11 cellular contexts compared by ENCODE assay signal in the genomic region with DNA sequence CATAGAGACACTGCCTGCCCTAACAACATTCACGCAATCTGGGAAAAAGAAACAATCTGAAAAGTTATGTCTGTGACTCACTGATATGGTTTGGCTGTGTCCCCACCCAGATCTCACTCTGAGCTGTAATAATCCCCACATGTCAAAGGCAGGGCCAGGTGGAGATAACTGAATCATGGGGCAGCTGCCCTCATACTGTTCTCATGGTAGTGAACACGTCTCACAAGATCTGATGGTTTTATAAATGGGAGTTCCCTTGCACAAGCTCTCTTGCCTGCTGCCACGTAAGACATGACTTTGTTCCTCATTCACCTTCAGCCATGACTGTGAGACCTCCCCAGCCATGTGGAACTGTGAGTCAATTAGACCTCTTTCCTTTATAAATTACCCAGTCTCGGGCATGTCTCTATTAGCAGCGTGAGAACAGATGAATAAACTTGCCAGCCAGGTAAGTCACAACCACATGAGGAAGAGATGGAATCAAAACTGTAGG.
DNase-seq lines count a peak whose midpoint lies in the region; ATAC-seq, FAIRE-seq and TF ChIP-seq lines count a peak whose summit lies in the region.
"Had no signal": no experiment of that assay in that cellular context is flagged by ENCODE, and none has a peak within 500 bp of the region (broad histone marks: within the 10 kb centered on the region; RNA-seq: fewer than 3 reads in every experiment).

No MANE protein-coding gene starts in this region.

- peak overlapping the region; percentile 1; the same call in 1 of the 2 replicates for H3K4me3 Mint-ChIP-seq in HFFc6
- H3K4me3 Mint-ChIP-seq in activated CD4-positive, alpha-beta memory T cell treated with anti-CD3 and anti-CD28 coated beads for 36 hours, result no peak overlapping the region
- H3K4me3 Mint-ChIP-seq: brain had no signal

- peak; percentile 5 for FAIRE-seq in GM12891 (lab: Jason Lieb, UNC)
- FAIRE-seq: G401.6 had no signal

- DNase-seq in GM12891 (ENCODE audit: insufficient read length, low spot score), result no peak
- no peak for DNase-seq in HFFc6
- DNase-seq in activated CD4-positive, alpha-beta memory T cell treated with anti-CD3 and anti-CD28 coated beads for 36 hours, result peak; percentile 68
- no peak for DNase-seq in mucosa of descending colon
- DNase-seq in globus pallidus (ENCODE audit: low spot score), result no peak
- no peak for DNase-seq in NCI-H1694 treated with DMSO at 0.1 percent for 48 hours (lab: John Stamatoyannopoulos, UW)
- DNase-seq in RKO (ENCODE audit: low spot score), result no peak

- no peak for TF ChIP-seq POLR2A in GM12891 (IDR thresholded peaks at IDR 0.05; ENCODE audit: low read depth, low read length)

- no peaks in the 10 kb centered on the region for H3K36me3 ChIP-seq in mucosa of descending colon (ENCODE audit: low read depth)

- TF ChIP-seq CTCF in HFFc6 (IDR thresholded peaks at IDR 0.05), result no peak
- no peak for TF ChIP-seq CTCF in mucosa of descending colon (IDR thresholded peaks at IDR 0.05)

- peaks cover 9% of the 10 kb centered on the region; the same call in 1 of the 2 replicates for H3K4me1 Mint-ChIP-seq in HFFc6 (ENCODE audit: low read depth)
- H3K4me1 Mint-ChIP-seq in activated CD4-positive, alpha-beta memory T cell treated with anti-CD3 and anti-CD28 coated beads for 36 hours (ENCODE audit: low read depth), result peaks cover 70% of the 10 kb centered on the region

- no peaks in the 10 kb centered on the region for H3K9me3 ChIP-seq in mucosa of descending colon

- H3K27me3 Mint-ChIP-seq in HFFc6 (ENCODE audit: insufficient read depth), result peaks cover 6% of the 10 kb centered on the region; the same call in 1 of the 2 replicates
- no peaks in the 10 kb centered on the region for H3K27me3 Mint-ChIP-seq in activated CD4-positive, alpha-beta memory T cell treated with anti-CD3 and anti-CD28 coated beads for 36 hours

- ATAC-seq in mucosa of descending colon, result peak; percentile 25
- ATAC-seq in GM19467 (IDR thresholded peaks at IDR 0.05; ENCODE audit: unreplicated experiment), result no peak

- CTCF ChIA-PET in activated CD4-positive, alpha-beta memory T cell treated with anti-CD3 and anti-CD28 coated beads for 36 hours (lab: Charles Lee), result interaction anchor here (0.7 kb wide), 1 partner anchor 78 kb away, joined by 3 read pairs; no protein-coding TSS in a partner anchor

- H3K27ac Mint-ChIP-seq in HFFc6, result no peak overlapping the region
- H3K27ac Mint-ChIP-seq in activated CD4-positive, alpha-beta memory T cell treated with anti-CD3 and anti-CD28 coated beads for 36 hours, result peak overlapping the region; percentile 74

- peaks cover 4% of the 10 kb centered on the region; the same call in 1 of the 2 replicates for H3K9me3 Mint-ChIP-seq in HFFc6
- H3K9me3 Mint-ChIP-seq in activated CD4-positive, alpha-beta memory T cell treated with anti-CD3 and anti-CD28 coated beads for 36 hours, result no peaks in the 10 kb centered on the region

- no peaks in the 10 kb centered on the region for H3K36me3 Mint-ChIP-seq in HFFc6 (ENCODE audit: low read depth)
- H3K36me3 Mint-ChIP-seq in activated CD4-positive, alpha-beta memory T cell treated with anti-CD3 and anti-CD28 coated beads for 36 hours, result peaks cover 27% of the 10 kb centered on the region
- H3K36me3 Mint-ChIP-seq: brain had no signal

- no peak overlapping the region for H3K4me3 ChIP-seq in mucosa of descending colon
- H3K4me3 ChIP-seq: lung had no signal

- intact Hi-C loops in activated CD4-positive, alpha-beta memory T cell treated with anti-CD3 and anti-CD28 coated beads for 36 hours (cut with micrococcal nuclease), result loop anchor here (1.0 to 10.0 kb wide), 5 partner anchors 34 to 289 kb away; no protein-coding TSS in a partner anchor
- intact Hi-C loops in mucosa of descending colon (cut with DNase I, micrococcal nuclease), result no loop called here

- POLR2A ChIA-PET in activated CD4-positive, alpha-beta memory T cell treated with anti-CD3 and anti-CD28 coated beads for 36 hours (lab: Charles Lee), result no interaction called here

- H3K4me1 ChIP-seq in mucosa of descending colon (ENCODE audit: low read depth), result no peaks in the 10 kb centered on the region

TF ChIP-seq in GM12891, 5 proteins besides CTCF, POLR2A, EP300 and RAD21:
- no peak for TF ChIP-seq SPI1 (IDR thresholded peaks at IDR 0.05; ENCODE audit: low read depth, low read length)
- peak; percentile 22 for TF ChIP-seq PAX5 (IDR thresholded peaks at IDR 0.05; ENCODE audit: insufficient read depth, low read length, severe bottlenecking)
- TF ChIP-seq POU2F2 (IDR thresholded peaks at IDR 0.05; ENCODE audit: low read depth, low read length), result no peak
